ENCODE assay signal across 15 cellular contexts in genomic region chr9:27347889-27348288, GRCh38. TPM values are rescaled to one million over a fixed set of nuclear protein-coding genes. Genes with fewer than 3 reads are reported as not detected.
"Had no signal": no experiment of that assay in that cellular context is flagged by ENCODE, and none has a peak within 500 bp of the region (broad histone marks: within the 10 kb centered on the region; RNA-seq: fewer than 3 reads in every experiment).

No MANE protein-coding gene starts in this region.

- H3K27me3 Mint-ChIP-seq: activated B cell treated with CpG ODN at 0.5 μM for 24 hours; activated CD4-positive, alpha-beta T cell treated with anti-CD3 and anti-CD28 coated beads, Interleukin-2, amount 10 ng/mL, durations not matched to agents 24 days and 14 days; stimulated activated naive CD8-positive, alpha-beta T cell treated with anti-CD3 and anti-CD28 coated beads, Interleukin-15, Interleukin-2, amounts not matched to agents 100 ng/mL and 50 ng/mL, for 24 hours; T-helper 17 cell had no signal

- H3K4me1 ChIP-seq: breast epithelium had no signal

- H3K27me3 ChIP-seq: breast epithelium had no signal

- H3K9me3 ChIP-seq: breast epithelium, mucosa of descending colon, thoracic aorta had no signal

- H3K36me3 ChIP-seq: breast epithelium, thoracic aorta had no signal

- H3K27ac Mint-ChIP-seq: activated B cell treated with CpG ODN at 0.5 μM for 24 hours; activated CD4-positive, alpha-beta T cell treated with anti-CD3 and anti-CD28 coated beads, Interleukin-2, amount 10 ng/mL, durations not matched to agents 24 days and 14 days; activated T-helper 1 cell treated with anti-CD3 and anti-CD28 coated beads, Interleukin-12 subunit alpha, Interleukin-12 subunit beta, Interleukin-2, Interleukin-4 antibody, amounts not matched to agents 30 ng/mL and 10 ng/mL and 1 ng/mL, durations not matched to agents 14 hours and 24 hours and 36 hours; stimulated activated naive CD8-positive, alpha-beta T cell treated with anti-CD3 and anti-CD28 coated beads, Interleukin-15, Interleukin-2, amounts not matched to agents 100 ng/mL and 50 ng/mL, for 24 hours; T-helper 17 cell had no signal

- H3K27ac ChIP-seq: breast epithelium, thoracic aorta had no signal

- DNase-seq: activated B cell treated with CpG ODN at 0.5 μM for 24 hours; activated CD4-positive, alpha-beta T cell treated with anti-CD3 and anti-CD28 coated beads, Interleukin-2, amount 10 ng/mL, durations not matched to agents 24 days and 14 days; activated naive CD4-positive, alpha-beta T cell treated with Interleukin-2 at 50 U/mL for 16 hours; glutamatergic neuron; mucosa of descending colon; stimulated activated CD4-positive, alpha-beta T cell treated with anti-CD3 and anti-CD28 coated beads, Interleukin-12 subunit alpha, Interleukin-12 subunit beta, amount 100 ng/mL, for 4 hours; T-helper 17 cell had no signal

- H3K4me3 Mint-ChIP-seq: activated B cell treated with CpG ODN at 0.5 μM for 24 hours; activated CD4-positive, alpha-beta T cell treated with anti-CD3 and anti-CD28 coated beads, Interleukin-2, amount 10 ng/mL, durations not matched to agents 24 days and 14 days; activated T-helper 1 cell treated with anti-CD3 and anti-CD28 coated beads, Interleukin-12 subunit alpha, Interleukin-12 subunit beta, Interleukin-2, Interleukin-4 antibody, amounts not matched to agents 30 ng/mL and 10 ng/mL and 1 ng/mL, durations not matched to agents 14 hours and 24 hours and 36 hours; nephron; stimulated activated naive CD8-positive, alpha-beta T cell treated with anti-CD3 and anti-CD28 coated beads, Interleukin-15, Interleukin-2, amounts not matched to agents 100 ng/mL and 50 ng/mL, for 24 hours; T-helper 17 cell had no signal

- H3K4me3 ChIP-seq: breast epithelium, mucosa of descending colon, thoracic aorta had no signal

- H3K9me3 Mint-ChIP-seq: activated B cell treated with CpG ODN at 0.5 μM for 24 hours; activated T-helper 1 cell treated with anti-CD3 and anti-CD28 coated beads, Interleukin-12 subunit alpha, Interleukin-12 subunit beta, Interleukin-2, Interleukin-4 antibody, amounts not matched to agents 30 ng/mL and 10 ng/mL and 1 ng/mL, durations not matched to agents 14 hours and 24 hours and 36 hours; nephron; stimulated activated naive CD8-positive, alpha-beta T cell treated with anti-CD3 and anti-CD28 coated beads, Interleukin-15, Interleukin-2, amounts not matched to agents 100 ng/mL and 50 ng/mL, for 24 hours had no signal

- ATAC-seq: esophagus mucosa, mucosa of descending colon, T-helper 17 cell had no signal

RNA-seq across cellular contexts. Expression of gene EQTN, which starts 50.9 kb away (rescaled TPM):
- total RNA-seq: activated B cell treated with CpG ODN at 0.5 μM for 24 hours; activated CD4-positive, alpha-beta T cell treated with anti-CD3 and anti-CD28 coated beads, Interleukin-2, amount 10 ng/mL, durations not matched to agents 24 days and 14 days; activated T-helper 1 cell treated with anti-CD3 and anti-CD28 coated beads, Interleukin-12 subunit alpha, Interleukin-12 subunit beta, Interleukin-2, Interleukin-4 antibody, amounts not matched to agents 30 ng/mL and 10 ng/mL and 1 ng/mL, durations not matched to agents 14 hours and 24 hours and 36 hours; esophagus mucosa; lung microvascular endothelial cell; osteocyte; T-helper 17 cell; thoracic aorta had no signal
